Comparison of ENCODE assay signal across 23 cellular contexts in genomic region chr12:95074766-95075165, GRCh38. TPM values are rescaled to one million over a fixed set of nuclear protein-coding genes. Genes with fewer than 3 reads are reported as not detected.
DNase-seq lines count a peak whose midpoint lies in the region; ATAC-seq and TF ChIP-seq lines count a peak whose summit lies in the region.
"Had no signal": no experiment of that assay in that cellular context is flagged by ENCODE, and none has a peak within 500 bp of the region (broad histone marks: within the 10 kb centered on the region; RNA-seq: fewer than 3 reads in every experiment).

No MANE protein-coding gene starts in this region.

- ATAC-seq in GM19035 (IDR thresholded peaks at IDR 0.05; ENCODE audit: unreplicated experiment) (no peak), HG03432 (IDR thresholded peaks at IDR 0.05; ENCODE audit: unreplicated experiment) (no peak)
- ATAC-seq: activated T-helper 17 cell treated with anti-CD3 and anti-CD28 coated beads, Interleukin-2, amount 50 U/mL, for 72 hours; body of pancreas; HCT116 had no signal

- no peak for TF ChIP-seq CTCF in nephron (IDR thresholded peaks at IDR 0.05; ENCODE audit: unreplicated experiment in 3 of 3)

- H3K4me1 Mint-ChIP-seq in activated naive CD4-positive, alpha-beta T cell treated with anti-CD3 and anti-CD28 coated beads, Interleukin-2, amount 50 U/mL, for 24 hours = peaks cover 16% of the 10 kb centered on the region
- peaks cover 17% of the 10 kb centered on the region for H3K4me1 Mint-ChIP-seq in nephron
- H3K4me1 Mint-ChIP-seq in activated T-helper 1 cell treated with anti-CD3 and anti-CD28 coated beads, Interleukin-12 subunit alpha, Interleukin-12 subunit beta, Interleukin-2, Interleukin-4 antibody, amounts not matched to agents 30 ng/mL and 10 ng/mL and 1 ng/mL, durations not matched to agents 14 hours and 24 hours and 36 hours (ENCODE audit: low read depth) = peaks cover 10% of the 10 kb centered on the region
- H3K4me1 Mint-ChIP-seq: activated T-helper 17 cell treated with anti-CD3 and anti-CD28 coated beads, Interleukin-2, amount 50 U/mL, for 72 hours had no signal

- H3K36me3 ChIP-seq in esophagus (ENCODE audit: control insufficient read depth in 2 of 2, insufficient read depth in 2 of 2, low read length in 1 of 2) = no peaks in the 10 kb centered on the region

- intact Hi-C loops in activated T-helper 1 cell treated with anti-CD3 and anti-CD28 coated beads, Interleukin-12 subunit alpha, Interleukin-12 subunit beta, Interleukin-2, Interleukin-4 antibody, amounts not matched to agents 30 ng/mL and 10 ng/mL and 1 ng/mL, durations not matched to agents 14 hours and 24 hours and 36 hours (cut with micrococcal nuclease) = loop anchor here (5.0 kb wide), 1 partner anchor 132 kb away; no protein-coding TSS in a partner anchor

- peak overlapping the region; percentile 9 to 10 for H3K27ac ChIP-seq in esophagus (ENCODE audit: low read depth in 2 of 2, low read length in 1 of 2)
- H3K27ac ChIP-seq: body of pancreas, upper lobe of left lung had no signal

- H3K9me3 ChIP-seq in esophagus (ENCODE audit: control insufficient read depth in 2 of 2, insufficient read depth in 1 of 2, low read depth in 1 of 2, low read length in 1 of 2) = no peaks in the 10 kb centered on the region
- H3K9me3 ChIP-seq: body of pancreas, upper lobe of left lung had no signal

- H3K4me1 ChIP-seq in esophagus (ENCODE audit: control insufficient read depth in 2 of 2, insufficient read depth in 2 of 2, low read length in 1 of 2) = no peaks in the 10 kb centered on the region

- no peak overlapping the region for H3K4me3 Mint-ChIP-seq in activated naive CD4-positive, alpha-beta T cell treated with anti-CD3 and anti-CD28 coated beads, Interleukin-2, amount 50 U/mL, for 24 hours
- H3K4me3 Mint-ChIP-seq in nephron = peak overlapping the region; percentile 22 to 64 (median 49)
- H3K4me3 Mint-ChIP-seq in activated T-helper 1 cell treated with anti-CD3 and anti-CD28 coated beads, Interleukin-12 subunit alpha, Interleukin-12 subunit beta, Interleukin-2, Interleukin-4 antibody, amounts not matched to agents 30 ng/mL and 10 ng/mL and 1 ng/mL, durations not matched to agents 14 hours and 24 hours and 36 hours = no peak overlapping the region

- no peaks in the 10 kb centered on the region for H3K27me3 Mint-ChIP-seq in activated naive CD4-positive, alpha-beta T cell treated with anti-CD3 and anti-CD28 coated beads, Interleukin-2, amount 50 U/mL, for 24 hours
- peaks cover 4% of the 10 kb centered on the region for H3K27me3 Mint-ChIP-seq in nephron (ENCODE audit: low read depth)
- peaks cover 7% of the 10 kb centered on the region for H3K27me3 Mint-ChIP-seq in activated T-helper 1 cell treated with anti-CD3 and anti-CD28 coated beads, Interleukin-12 subunit alpha, Interleukin-12 subunit beta, Interleukin-2, Interleukin-4 antibody, amounts not matched to agents 30 ng/mL and 10 ng/mL and 1 ng/mL, durations not matched to agents 14 hours and 24 hours and 36 hours (ENCODE audit: insufficient read depth)
- H3K27me3 Mint-ChIP-seq: activated naive CD8-positive, alpha-beta T cell; activated T-helper 17 cell treated with anti-CD3 and anti-CD28 coated beads, Interleukin-2, amount 50 U/mL, for 72 hours; CD4-positive, alpha-beta memory T cell had no signal

- H3K36me3 Mint-ChIP-seq in activated naive CD4-positive, alpha-beta T cell treated with anti-CD3 and anti-CD28 coated beads, Interleukin-2, amount 50 U/mL, for 24 hours = no peaks in the 10 kb centered on the region
- peaks cover 2% of the 10 kb centered on the region for H3K36me3 Mint-ChIP-seq in nephron (ENCODE audit: low read depth)
- peaks cover 10% of the 10 kb centered on the region for H3K36me3 Mint-ChIP-seq in activated T-helper 1 cell treated with anti-CD3 and anti-CD28 coated beads, Interleukin-12 subunit alpha, Interleukin-12 subunit beta, Interleukin-2, Interleukin-4 antibody, amounts not matched to agents 30 ng/mL and 10 ng/mL and 1 ng/mL, durations not matched to agents 14 hours and 24 hours and 36 hours (ENCODE audit: low read depth)
- H3K36me3 Mint-ChIP-seq: activated naive CD8-positive, alpha-beta T cell had no signal

- WGBS in esophagus, 2 donors = 58 to 65% methylated on average over 5 of the region's 5 CpGs

- no peak overlapping the region for H3K4me3 ChIP-seq in esophagus (ENCODE audit: low read depth in 1 of 2, low read length in 2 of 2)
- H3K4me3 ChIP-seq: body of pancreas, upper lobe of left lung had no signal

- no peaks in the 10 kb centered on the region for H3K27me3 ChIP-seq in esophagus (ENCODE audit: control insufficient read depth in 1 of 2, insufficient read depth in 2 of 2, low read length in 2 of 2)
- H3K27me3 ChIP-seq: body of pancreas, upper lobe of left lung had no signal

- H3K27ac Mint-ChIP-seq in activated naive CD4-positive, alpha-beta T cell treated with anti-CD3 and anti-CD28 coated beads, Interleukin-2, amount 50 U/mL, for 24 hours = peak overlapping the region; percentile 32
- peak overlapping the region in 2 of 3 experiments; percentile 27 to 64 for H3K27ac Mint-ChIP-seq in nephron
- H3K27ac Mint-ChIP-seq in activated T-helper 1 cell treated with anti-CD3 and anti-CD28 coated beads, Interleukin-12 subunit alpha, Interleukin-12 subunit beta, Interleukin-2, Interleukin-4 antibody, amounts not matched to agents 30 ng/mL and 10 ng/mL and 1 ng/mL, durations not matched to agents 14 hours and 24 hours and 36 hours = no peak overlapping the region
- H3K27ac Mint-ChIP-seq: activated naive CD8-positive, alpha-beta T cell; activated T-helper 17 cell treated with anti-CD3 and anti-CD28 coated beads, Interleukin-2, amount 50 U/mL, for 72 hours had no signal

- no peaks in the 10 kb centered on the region for H3K9me3 Mint-ChIP-seq in activated naive CD4-positive, alpha-beta T cell treated with anti-CD3 and anti-CD28 coated beads, Interleukin-2, amount 50 U/mL, for 24 hours
- H3K9me3 Mint-ChIP-seq in nephron = no peaks in the 10 kb centered on the region
- no peaks in the 10 kb centered on the region for H3K9me3 Mint-ChIP-seq in activated T-helper 1 cell treated with anti-CD3 and anti-CD28 coated beads, Interleukin-12 subunit alpha, Interleukin-12 subunit beta, Interleukin-2, Interleukin-4 antibody, amounts not matched to agents 30 ng/mL and 10 ng/mL and 1 ng/mL, durations not matched to agents 14 hours and 24 hours and 36 hours
- H3K9me3 Mint-ChIP-seq: activated T-helper 17 cell treated with anti-CD3 and anti-CD28 coated beads, Interleukin-2, amount 50 U/mL, for 72 hours; CD4-positive, alpha-beta memory T cell had no signal

- DNase-seq in activated naive CD4-positive, alpha-beta T cell treated with anti-CD3 and anti-CD28 coated beads, Interleukin-2, amount 50 U/mL, for 16 hours = no peak
- DNase-seq in dermis blood vessel endothelial cell = no peak
- DNase-seq in activated T-helper 1 cell treated with anti-CD3 and anti-CD28 coated beads, Interleukin-12 subunit alpha, Interleukin-12 subunit beta, Interleukin-2, Interleukin-4 antibody, amounts not matched to agents 30 ng/mL and 10 ng/mL and 1 ng/mL, durations not matched to agents 14 hours and 24 hours and 36 hours (ENCODE audit: low spot score) = no peak
- DNase-seq: 8988T; activated CD4-positive, alpha-beta T cell treated with anti-CD3 and anti-CD28 coated beads, Interleukin-2, amount 50 U/mL, for 4 hours; activated CD4-positive, CD25-positive, alpha-beta regulatory T cell; activated CD8-positive, alpha-beta memory T cell treated with anti-CD3 and anti-CD28 coated beads, Interleukin-2, amount 50 U/mL, for 48 hours; CD4-positive, alpha-beta memory T cell; cerebellar nuclear complex; kidney glomerular epithelial cell; small intestine; stimulated activated CD4-positive, alpha-beta T cell treated with anti-CD3 and anti-CD28 coated beads, Interleukin-2, amount 100 ng/mL, for 24 hours; T-helper 1 cell had no signal

RNA-seq across cellular contexts. Expression of gene NR2C1, which starts 1.3 kb away (rescaled TPM):
- polyA plus RNA-seq in esophagus = 10 to 100 TPM; 10.1 to 28.7 TPM
- total RNA-seq in dermis blood vessel endothelial cell = 23.3 and 28.1 TPM in 2 replicates
- total RNA-seq in activated T-helper 1 cell treated with anti-CD3 and anti-CD28 coated beads, Interleukin-12 subunit alpha, Interleukin-12 subunit beta, Interleukin-2, Interleukin-4 antibody, amounts not matched to agents 30 ng/mL and 10 ng/mL and 1 ng/mL, durations not matched to agents 14 hours and 24 hours and 36 hours = 26.1 and 27.3 TPM in 2 replicates

Comparison
In these comparisons a context has a peak if more than half of its experiments do, and no peak if none do; other contexts are left out.
1. H3K4me3 Mint-ChIP-seq: peak in nephron (3 of 3); none in activated naive CD4-positive, alpha-beta T cell treated with anti-CD3 and anti-CD28 coated beads, Interleukin-2, amount 50 U/mL, for 24 hours (single experiment) and activated T-helper 1 cell treated with anti-CD3 and anti-CD28 coated beads, Interleukin-12 subunit alpha, Interleukin-12 subunit beta, Interleukin-2, Interleukin-4 antibody, amounts not matched to agents 30 ng/mL and 10 ng/mL and 1 ng/mL, durations not matched to agents 14 hours and 24 hours and 36 hours (single experiment).